ENCODE assay signal across 1 cellular context in the genomic region with DNA sequence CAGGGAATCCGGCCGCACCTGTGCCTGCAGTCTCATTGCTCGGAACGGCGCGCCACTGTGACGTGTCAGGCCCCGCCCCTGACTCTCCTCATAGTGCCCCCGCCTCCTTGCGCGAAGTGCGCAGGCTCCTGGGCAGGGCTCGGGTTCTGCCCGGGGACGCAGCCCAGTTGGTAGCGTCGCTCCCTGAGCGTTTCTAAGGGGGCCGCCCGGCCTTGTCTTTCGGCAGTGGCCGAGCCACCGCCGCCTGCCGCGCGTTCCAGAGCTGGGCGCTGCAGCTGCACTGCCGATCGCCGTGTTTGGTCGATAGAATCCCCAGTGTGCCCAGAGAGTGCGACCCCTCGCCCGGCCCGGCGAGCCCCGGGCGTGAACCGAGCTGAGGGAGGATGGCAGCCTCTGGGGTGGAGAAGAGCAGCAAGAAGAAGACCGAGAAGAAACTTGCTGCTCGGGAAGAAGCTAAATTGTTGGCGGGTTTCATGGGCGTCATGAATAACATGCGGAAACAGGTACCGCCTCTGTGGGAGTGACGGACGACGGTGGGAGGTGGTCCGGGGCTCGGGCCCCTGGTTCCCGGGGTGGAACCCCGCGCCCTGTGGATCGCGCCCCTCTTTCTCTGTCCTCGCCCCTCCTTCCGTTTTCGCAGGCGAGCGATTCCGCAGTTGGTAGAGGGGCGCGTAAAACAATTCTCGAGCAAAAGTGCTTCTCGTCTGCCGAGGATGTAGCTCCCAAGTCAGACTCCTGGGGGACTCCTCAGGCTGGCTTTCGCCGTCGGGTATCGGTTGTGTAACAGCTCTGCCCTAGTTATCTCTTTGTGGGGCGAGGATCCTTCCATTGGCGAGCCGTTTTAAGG.
TF ChIP-seq lines count a peak whose summit lies in the region.

A gene with protein sequence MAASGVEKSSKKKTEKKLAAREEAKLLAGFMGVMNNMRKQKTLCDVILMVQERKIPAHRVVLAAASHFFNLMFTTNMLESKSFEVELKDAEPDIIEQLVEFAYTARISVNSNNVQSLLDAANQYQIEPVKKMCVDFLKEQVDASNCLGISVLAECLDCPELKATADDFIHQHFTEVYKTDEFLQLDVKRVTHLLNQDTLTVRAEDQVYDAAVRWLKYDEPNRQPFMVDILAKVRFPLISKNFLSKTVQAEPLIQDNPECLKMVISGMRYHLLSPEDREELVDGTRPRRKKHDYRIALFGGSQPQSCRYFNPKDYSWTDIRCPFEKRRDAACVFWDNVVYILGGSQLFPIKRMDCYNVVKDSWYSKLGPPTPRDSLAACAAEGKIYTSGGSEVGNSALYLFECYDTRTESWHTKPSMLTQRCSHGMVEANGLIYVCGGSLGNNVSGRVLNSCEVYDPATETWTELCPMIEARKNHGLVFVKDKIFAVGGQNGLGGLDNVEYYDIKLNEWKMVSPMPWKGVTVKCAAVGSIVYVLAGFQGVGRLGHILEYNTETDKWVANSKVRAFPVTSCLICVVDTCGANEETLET (plus strand): TSS at position 142 of the 847 bp plus-strand sequence. CDS start 242 bp downstream, at position 384.

TF ChIP-seq in HEK293, 187 proteins besides CTCF, POLR2A, EP300 and RAD21 (continued from another document):
- TF ChIP-seq, protein P1, sequence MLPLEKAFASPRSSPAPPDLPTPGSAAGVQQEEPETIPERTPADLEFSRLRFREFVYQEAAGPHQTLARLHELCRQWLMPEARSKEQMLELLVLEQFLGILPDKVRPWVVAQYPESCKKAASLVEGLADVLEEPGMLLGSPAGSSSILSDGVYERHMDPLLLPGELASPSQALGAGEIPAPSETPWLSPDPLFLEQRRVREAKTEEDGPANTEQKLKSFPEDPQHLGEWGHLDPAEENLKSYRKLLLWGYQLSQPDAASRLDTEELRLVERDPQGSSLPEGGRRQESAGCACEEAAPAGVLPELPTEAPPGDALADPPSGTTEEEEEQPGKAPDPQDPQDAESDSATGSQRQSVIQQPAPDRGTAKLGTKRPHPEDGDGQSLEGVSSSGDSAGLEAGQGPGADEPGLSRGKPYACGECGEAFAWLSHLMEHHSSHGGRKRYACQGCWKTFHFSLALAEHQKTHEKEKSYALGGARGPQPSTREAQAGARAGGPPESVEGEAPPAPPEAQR (tag by site-specific recombination; IDR thresholded peaks at IDR 0.05) = no peak
- TF ChIP-seq ZNF239 (tag by site-specific recombination; IDR thresholded peaks at IDR 0.05) = no peak
- TF ChIP-seq, protein P2, sequence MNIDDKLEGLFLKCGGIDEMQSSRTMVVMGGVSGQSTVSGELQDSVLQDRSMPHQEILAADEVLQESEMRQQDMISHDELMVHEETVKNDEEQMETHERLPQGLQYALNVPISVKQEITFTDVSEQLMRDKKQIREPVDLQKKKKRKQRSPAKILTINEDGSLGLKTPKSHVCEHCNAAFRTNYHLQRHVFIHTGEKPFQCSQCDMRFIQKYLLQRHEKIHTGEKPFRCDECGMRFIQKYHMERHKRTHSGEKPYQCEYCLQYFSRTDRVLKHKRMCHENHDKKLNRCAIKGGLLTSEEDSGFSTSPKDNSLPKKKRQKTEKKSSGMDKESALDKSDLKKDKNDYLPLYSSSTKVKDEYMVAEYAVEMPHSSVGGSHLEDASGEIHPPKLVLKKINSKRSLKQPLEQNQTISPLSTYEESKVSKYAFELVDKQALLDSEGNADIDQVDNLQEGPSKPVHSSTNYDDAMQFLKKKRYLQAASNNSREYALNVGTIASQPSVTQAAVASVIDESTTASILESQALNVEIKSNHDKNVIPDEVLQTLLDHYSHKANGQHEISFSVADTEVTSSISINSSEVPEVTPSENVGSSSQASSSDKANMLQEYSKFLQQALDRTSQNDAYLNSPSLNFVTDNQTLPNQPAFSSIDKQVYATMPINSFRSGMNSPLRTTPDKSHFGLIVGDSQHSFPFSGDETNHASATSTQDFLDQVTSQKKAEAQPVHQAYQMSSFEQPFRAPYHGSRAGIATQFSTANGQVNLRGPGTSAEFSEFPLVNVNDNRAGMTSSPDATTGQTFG (tag by site-specific recombination; IDR thresholded peaks at IDR 0.05; ENCODE audit: borderline replicate concordance) = no peak
